In genomic region chr18:44715841-44716240, GRCh38 we compare ENCODE assay signal across 8 cellular contexts. TPM values are rescaled to one million over a fixed set of nuclear protein-coding genes. Genes with fewer than 3 reads are reported as not detected.
DNase-seq lines count a peak whose midpoint lies in the region; ATAC-seq and TF ChIP-seq lines count a peak whose summit lies in the region.

No MANE protein-coding gene starts in this region.

- no peak for TF ChIP-seq EP300 in stomach (IDR thresholded peaks at IDR 0.05)

- no peak for TF ChIP-seq CTCF in MM.1S (IDR thresholded peaks at IDR 0.05; ENCODE audit: low read length)
- no peak for TF ChIP-seq CTCF in hepatocyte (IDR thresholded peaks at IDR 0.05; ENCODE audit: poor library complexity)
- TF ChIP-seq CTCF in stomach (IDR thresholded peaks at IDR 0.05) = no peak

- H3K9me3 ChIP-seq in MM.1S (replicated peaks; ENCODE audit: insufficient read depth, low read length) (no peaks in the 10 kb centered on the region), hepatocyte (ENCODE audit: low read depth) (no peaks in the 10 kb centered on the region), stomach (no peaks in the 10 kb centered on the region)

- WGBS in hepatocyte (ENCODE audit: low lambda C conversion rate, missing lambda C conversion rate) = 64% methylated on average over 6 of the region's 6 CpGs
- WGBS in stomach, 5 donors = 80 to 88% (median 83%) methylated on average over 6 of the region's 6 CpGs

- H3K4me2 ChIP-seq in MM.1S (ENCODE audit: low read depth, low read length) (no peak overlapping the region), hepatocyte (peak overlapping the region; percentile 10)

- no peaks in the 10 kb centered on the region for H4K20me1 ChIP-seq in MM.1S (ENCODE audit: insufficient read depth, low read length)
- H4K20me1 ChIP-seq in hepatocyte (ENCODE audit: insufficient read depth, poor library complexity, severe bottlenecking) = no peaks in the 10 kb centered on the region

- H2AFZ ChIP-seq in MM.1S (ENCODE audit: low read length) (no peak overlapping the region), hepatocyte (no peak overlapping the region)

- no peak for TF ChIP-seq POLR2A in stomach (IDR thresholded peaks at IDR 0.05)

- H3F3A ChIP-seq in MM.1S (ENCODE audit: insufficient read depth, low read length) = peaks cover 30% of the 10 kb centered on the region

- no peaks in the 10 kb centered on the region for H3K27me3 ChIP-seq in MM.1S (replicated peaks; ENCODE audit: insufficient read depth, low read length)
- no peaks in the 10 kb centered on the region for H3K27me3 ChIP-seq in hepatocyte
- no peaks in the 10 kb centered on the region for H3K27me3 ChIP-seq in stomach

- H3K27ac ChIP-seq in MM.1S (ENCODE audit: low read length) (peak overlapping the region; percentile 93; the same call in 1 of the 2 replicates), hepatocyte (peak overlapping the region; percentile 9), stomach (peak overlapping the region in 4 of 5 donors; percentile 10 to 60 (median 21))

- H3K4me1 ChIP-seq in MM.1S (ENCODE audit: low read length) (peaks cover 93% of the 10 kb centered on the region), hepatocyte (ENCODE audit: insufficient read depth) (peaks cover 4% of the 10 kb centered on the region), stomach (peaks cover 0 to 38% (median 23%) of the 10 kb centered on the region in 4 donors)

- H3K79me2 ChIP-seq in MM.1S (ENCODE audit: low read length) = peaks cover 88% of the 10 kb centered on the region
- peaks cover 38% of the 10 kb centered on the region for H3K79me2 ChIP-seq in hepatocyte

- H3K9me2 ChIP-seq in MM.1S (replicated peaks; ENCODE audit: insufficient read depth, low read length) (no peaks in the 10 kb centered on the region), hepatocyte (replicated peaks; ENCODE audit: insufficient read depth) (no peaks in the 10 kb centered on the region)

- intact Hi-C loops in stomach (cut with DNase I; ENCODE audit: low total_unique reads) = no loop called here

- no peak overlapping the region for H3K9ac ChIP-seq in MM.1S (ENCODE audit: low read length)

- H3K4me3 ChIP-seq in MM.1S (ENCODE audit: low read length) (no peak overlapping the region), hepatocyte (no peak overlapping the region), stomach (no peak overlapping the region)

- H3K36me3 ChIP-seq in MM.1S (replicated peaks; ENCODE audit: insufficient read depth, low read length) = 0 out of 2 replicates have a peak, but pooled peaks cover 8% of the 10 kb centered on the region
- no peaks in the 10 kb centered on the region for H3K36me3 ChIP-seq in hepatocyte (replicated peaks; ENCODE audit: insufficient read depth, low read depth)
- peaks cover 4 to 13% (median 6%) of the 10 kb centered on the region in 4 donors for H3K36me3 ChIP-seq in stomach

- DNase-seq in MM.1S = no peak
- DNase-seq in NCI-H748 (lab: John Stamatoyannopoulos, UW; ENCODE audit: unreplicated experiment) = peak; percentile 93
- DNase-seq in hepatocyte (ENCODE audit: low spot score) = no peak
- no peak for DNase-seq in stomach
- DNase-seq in NOMO-1 treated with DMSO at 0.1 percent for 48 hours (lab: John Stamatoyannopoulos, UW; ENCODE audit: unreplicated experiment) = no peak

- ATAC-seq in GM18858 (IDR thresholded peaks at IDR 0.05; ENCODE audit: unreplicated experiment) (no peak), HG03439 (IDR thresholded peaks at IDR 0.05; ENCODE audit: unreplicated experiment) (no peak), HG02852 (IDR thresholded peaks at IDR 0.05; ENCODE audit: unreplicated experiment) (no peak)

RNA-seq across cellular contexts. Expression of gene SETBP1, which starts 35.2 kb away (rescaled TPM):
- total RNA-seq in hepatocyte (20.1 and 21.1 TPM in 2 replicates), stomach (10 to 100 TPM; 15.1 to 66.5 (median 29.2) TPM)
- polyA plus RNA-seq in hepatocyte (8.6 and 10.3 TPM in 2 replicates), stomach (1 to 10 TPM; 1.4 to 2.3 (median 2.0) TPM)

Comparison
In these comparisons a context has a peak if more than half of its experiments do, and no peak if none do; other contexts are left out.
1. H3K27ac ChIP-seq: peak in every context shown above with its lines; median percentile 93 in MM.1S; 21 in stomach; 9 in hepatocyte.